Comparison of ENCODE assay signal across 9 cellular contexts in genomic region chr3:137121704-137122314, GRCh38.
DNase-seq lines count a peak whose midpoint lies in the region; ATAC-seq, FAIRE-seq and TF ChIP-seq lines count a peak whose summit lies in the region.
"Had no signal": no experiment of that assay in that cellular context is flagged by ENCODE, and none has a peak within 500 bp of the region (broad histone marks: within the 10 kb centered on the region; RNA-seq: fewer than 3 reads in every experiment).

No MANE protein-coding gene starts in this region.

- no peak overlapping the region for H3K27ac ChIP-seq in CD8-positive, alpha-beta T cell (ENCODE audit: low read depth, low read length)
- H3K27ac ChIP-seq in esophagus squamous epithelium (no peak overlapping the region), prostate gland (no peak overlapping the region), psoas muscle (no peak overlapping the region)

- 35 to 47% methylated on average over 3 of the region's 3 CpGs for WGBS in esophagus squamous epithelium, 2 donors
- WGBS in prostate gland: 32% methylated on average over 3 of the region's 3 CpGs
- 32 to 39% (median 37%) methylated on average over 3 of the region's 3 CpGs for WGBS in psoas muscle, 3 donors

- no peak for TF ChIP-seq POLR2A in esophagus squamous epithelium (IDR thresholded peaks at IDR 0.05)
- TF ChIP-seq POLR2A in prostate gland (IDR thresholded peaks at IDR 0.05): no peak

- H3K27ac Mint-ChIP-seq in CD8-positive, alpha-beta T cell: no peak overlapping the region
- H3K27ac Mint-ChIP-seq: T-cell had no signal

- intact Hi-C loops in CD8-positive, alpha-beta T cell (cut with DNase I, micrococcal nuclease): no loop called here
- intact Hi-C loops in esophagus squamous epithelium (cut with DNase I) (no loop called here), prostate gland (cut with DNase I) (no loop called here), psoas muscle (cut with DNase I) (no loop called here)

- peak; percentile 35 for TF ChIP-seq CTCF in CD8-positive, alpha-beta T cell (IDR thresholded peaks at IDR 0.05)
- TF ChIP-seq CTCF in esophagus squamous epithelium (IDR thresholded peaks at IDR 0.05) (peak in 5 of 6 experiments; percentile 31 to 66 (median 41)), prostate gland (IDR thresholded peaks at IDR 0.05) (peak in 3 of 4 experiments; percentile 16 to 36 (median 19)), psoas muscle (IDR thresholded peaks at IDR 0.05) (no peak)

- H3K4me3 ChIP-seq in CD8-positive, alpha-beta T cell (ENCODE audit: low read depth, low read length): no peak overlapping the region
- H3K4me3 ChIP-seq in esophagus squamous epithelium: no peak overlapping the region
- no peak overlapping the region for H3K4me3 ChIP-seq in prostate gland
- no peak overlapping the region for H3K4me3 ChIP-seq in psoas muscle

- no peaks in the 10 kb centered on the region for H3K4me1 ChIP-seq in CD8-positive, alpha-beta T cell (ENCODE audit: insufficient read depth, low read length)
- no peaks in the 10 kb centered on the region for H3K4me1 ChIP-seq in esophagus squamous epithelium
- H3K4me1 ChIP-seq in prostate gland (replicated peaks): no peaks in the 10 kb centered on the region
- H3K4me1 ChIP-seq in psoas muscle: no peaks in the 10 kb centered on the region

- POLR2A ChIA-PET in CD8-positive, alpha-beta T cell (lab: Charles Lee): no interaction called here

- CTCF ChIA-PET in CD8-positive, alpha-beta T cell (lab: Charles Lee): interaction anchor here (0.6 to 4.7 kb wide), 6 partner anchors 11 to 1349 kb away, joined by 3 to 21 read pairs (median 4); no protein-coding TSS in a partner anchor

- peak; percentile 77 for FAIRE-seq in GM18507 (lab: Jason Lieb, UNC)
- FAIRE-seq in RCC 7860 (lab: Jason Lieb, UNC): no peak

- ATAC-seq in CD8-positive, alpha-beta T cell: no peak
- ATAC-seq in HG03442 (IDR thresholded peaks at IDR 0.05; ENCODE audit: unreplicated experiment) (peak; percentile 69), psoas muscle (no peak)
- ATAC-seq in activated CD4-positive, CD25-positive, alpha-beta regulatory T cell treated with anti-CD3 and anti-CD28 coated beads, Interleukin-2, amount 50 U/mL, for 24 hours: no peak
- ATAC-seq: T-cell had no signal

- peaks cover 12% of the 10 kb centered on the region for H3K27me3 Mint-ChIP-seq in CD8-positive, alpha-beta T cell (ENCODE audit: low read depth)

- no peaks in the 10 kb centered on the region for H3K36me3 ChIP-seq in CD8-positive, alpha-beta T cell (ENCODE audit: insufficient read depth, low read length)
- H3K36me3 ChIP-seq in esophagus squamous epithelium: no peaks in the 10 kb centered on the region
- no peaks in the 10 kb centered on the region for H3K36me3 ChIP-seq in prostate gland
- H3K36me3 ChIP-seq in psoas muscle (ENCODE audit: insufficient read depth in 1 of 2, low read depth in 1 of 2): no peaks in the 10 kb centered on the region

- DNase-seq in CD8-positive, alpha-beta T cell: no peak
- DNase-seq in GM18507 (ENCODE audit: extremely low spot score, insufficient read length, low read depth) (no peak), RCC 7860 (ENCODE audit: low spot score) (peak; percentile 8), esophagus squamous epithelium (lab: John Stamatoyannopoulos, UW) (no peak), prostate gland (ENCODE audit: low spot score) (no peak), psoas muscle (no peak)

- no peaks in the 10 kb centered on the region for H3K4me1 Mint-ChIP-seq in CD8-positive, alpha-beta T cell (ENCODE audit: low read depth)
- H3K4me1 Mint-ChIP-seq: T-cell had no signal

- H3K9me3 Mint-ChIP-seq in CD8-positive, alpha-beta T cell: no peaks in the 10 kb centered on the region
- H3K9me3 Mint-ChIP-seq: T-cell had no signal

- H3K27me3 ChIP-seq in CD8-positive, alpha-beta T cell (ENCODE audit: insufficient read depth, low read length): no peaks in the 10 kb centered on the region
- no peaks in the 10 kb centered on the region for H3K27me3 ChIP-seq in esophagus squamous epithelium
- H3K27me3 ChIP-seq in prostate gland (replicated peaks; ENCODE audit: insufficient read depth): no peaks in the 10 kb centered on the region
- no peaks in the 10 kb centered on the region for H3K27me3 ChIP-seq in psoas muscle (ENCODE audit: insufficient read depth in 3 of 3, low read length in 2 of 3)

- no peaks in the 10 kb centered on the region for H3K36me3 Mint-ChIP-seq in CD8-positive, alpha-beta T cell
- H3K36me3 Mint-ChIP-seq: T-cell had no signal

- H3K4me3 Mint-ChIP-seq in CD8-positive, alpha-beta T cell: no peak overlapping the region
- H3K4me3 Mint-ChIP-seq: T-cell had no signal

- H3K9me3 ChIP-seq in CD8-positive, alpha-beta T cell (ENCODE audit: low read length): no peaks in the 10 kb centered on the region
- H3K9me3 ChIP-seq in esophagus squamous epithelium (no peaks in the 10 kb centered on the region), prostate gland (no peaks in the 10 kb centered on the region), psoas muscle (no peaks in the 10 kb centered on the region)
